ENCODE assay signal across 12 cellular contexts in the genomic region with DNA sequence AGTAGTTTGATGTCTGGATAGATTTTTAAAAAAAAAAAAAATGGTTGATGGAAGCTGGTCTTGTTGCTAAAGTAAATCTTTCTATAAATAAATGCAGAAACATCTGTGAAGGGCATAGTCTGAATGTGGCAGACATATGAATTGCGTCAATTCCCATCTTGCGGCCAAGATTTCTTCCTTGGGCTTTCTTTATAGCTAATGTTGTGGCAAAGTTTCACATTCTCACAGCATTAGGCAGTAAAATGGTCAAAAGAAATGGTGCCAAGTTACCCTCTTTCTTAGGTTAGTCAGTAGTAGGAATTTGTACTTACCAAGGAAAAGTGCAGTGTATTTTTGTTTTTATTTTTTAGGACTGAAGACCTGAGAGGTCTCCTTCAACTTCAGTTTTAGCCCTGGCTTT. TPM values are rescaled to one million over a fixed set of nuclear protein-coding genes. Genes with fewer than 3 reads are reported as not detected.
A peak's percentile ranks its signal among the peaks of the same experiment; 100 is the strongest.
DNase-seq lines count a peak whose midpoint lies in the region; ATAC-seq and TF ChIP-seq lines count a peak whose summit lies in the region.
"Had no signal": no experiment of that assay in that cellular context is flagged by ENCODE, and none has a peak within 500 bp of the region (broad histone marks: within the 10 kb centered on the region; RNA-seq: fewer than 3 reads in every experiment).

No MANE protein-coding gene starts in this region.

- H3K4me3 ChIP-seq in ascending aorta = no peak overlapping the region
- H3K4me3 ChIP-seq in hepatocyte = no peak overlapping the region
- H3K4me3 ChIP-seq in transverse colon = no peak overlapping the region
- H3K4me3 ChIP-seq: lung, prostate gland had no signal

- TF ChIP-seq EP300 in transverse colon (IDR thresholded peaks at IDR 0.05; ENCODE audit: low read depth) = no peak

- peak; percentile 89 for DNase-seq in HCEC 1CT
- peak in 1 of 2 donors; percentile 71 for DNase-seq in ascending aorta (ENCODE audit: low spot score in 2 of 2)
- DNase-seq in hepatocyte (ENCODE audit: low spot score) = peak; percentile 15
- no peak for DNase-seq in transverse colon
- no peak for DNase-seq in medulla oblongata (ENCODE audit: extremely low spot score)
- DNase-seq: DMS79, KBM-7, NCI-H2081 treated with DMSO at 0.1 percent for 48 hours had no signal

- H3K4me2 ChIP-seq in hepatocyte = no peak overlapping the region

- intact Hi-C loops in ascending aorta (cut with DNase I) = no loop called here
- intact Hi-C loops in transverse colon (cut with DNase I; ENCODE audit: low total_unique reads) = no loop called here

- no peak for TF ChIP-seq CTCF in ascending aorta (IDR thresholded peaks at IDR 0.05)
- no peak for TF ChIP-seq CTCF in hepatocyte (IDR thresholded peaks at IDR 0.05; ENCODE audit: poor library complexity)
- no peak for TF ChIP-seq CTCF in transverse colon (IDR thresholded peaks at IDR 0.05)

- H3K36me3 ChIP-seq in ascending aorta (no peaks in the 10 kb centered on the region), hepatocyte (replicated peaks; ENCODE audit: insufficient read depth, low read depth) (no peaks in the 10 kb centered on the region), transverse colon (no peaks in the 10 kb centered on the region)
- H3K36me3 ChIP-seq: prostate gland had no signal

- H3K4me1 ChIP-seq in ascending aorta = peaks cover 6 to 39% of the 10 kb centered on the region in 2 donors
- peaks cover 10% of the 10 kb centered on the region for H3K4me1 ChIP-seq in hepatocyte (ENCODE audit: insufficient read depth)
- peaks cover 0 to 22% (median 0%) of the 10 kb centered on the region in 4 donors for H3K4me1 ChIP-seq in transverse colon

- no peak overlapping the region for H2AFZ ChIP-seq in hepatocyte

- H4K20me1 ChIP-seq in hepatocyte (ENCODE audit: insufficient read depth, poor library complexity, severe bottlenecking) = peaks cover 13% of the 10 kb centered on the region

- in situ Hi-C loops in transverse colon (cut with MboI; ENCODE audit: low pct_ligation_motif_present in 1 of 4, low pct_unique_long_range_greater_than_20kb in 1 of 4, low sequenced_read_pairs in 3 of 4) = no loop called here

- TF ChIP-seq POLR2A in transverse colon (IDR thresholded peaks at IDR 0.05) = no peak

- ATAC-seq in HG03139 (IDR thresholded peaks at IDR 0.05; ENCODE audit: unreplicated experiment) = no peak
- ATAC-seq in HG03354 (IDR thresholded peaks at IDR 0.05; ENCODE audit: poor library complexity, severe bottlenecking, unreplicated experiment) = no peak

- H3K9me2 ChIP-seq in hepatocyte (replicated peaks; ENCODE audit: insufficient read depth) = no peaks in the 10 kb centered on the region

- H3K9me3 ChIP-seq in ascending aorta (no peaks in the 10 kb centered on the region), hepatocyte (ENCODE audit: low read depth) (no peaks in the 10 kb centered on the region), transverse colon (no peaks in the 10 kb centered on the region)
- H3K9me3 ChIP-seq: prostate gland had no signal

- H3K27me3 ChIP-seq in ascending aorta (no peaks in the 10 kb centered on the region), hepatocyte (no peaks in the 10 kb centered on the region), transverse colon (no peaks in the 10 kb centered on the region)

- H3K27ac ChIP-seq in ascending aorta = peak overlapping the region; percentile 74 to 81
- no peak overlapping the region for H3K27ac ChIP-seq in hepatocyte
- H3K27ac ChIP-seq in transverse colon = peak overlapping the region; percentile 3 to 67 (median 34)
- H3K27ac ChIP-seq: prostate gland had no signal

- H3K79me2 ChIP-seq in hepatocyte = peaks cover 97% of the 10 kb centered on the region

- WGBS in hepatocyte (ENCODE audit: low lambda C conversion rate, missing lambda C conversion rate) = 76% methylated on average over 2 of the region's 2 CpGs
- WGBS in transverse colon (ENCODE audit: low coverage in 1 of 2), 2 donors = 84 to 87% methylated on average over 2 of the region's 2 CpGs

RNA-seq across cellular contexts. Expression of a gene that starts 35.8 kb away (rescaled TPM):
- total RNA-seq in ascending aorta = 92.1 TPM
- total RNA-seq in hepatocyte = 46.2 and 46.9 TPM in 2 replicates
- polyA plus RNA-seq in hepatocyte = 20.3 and 24.6 TPM in 2 replicates
- 100 to 1,000 TPM in 1 of 4 donors, 10 to 100 TPM in 3; 13.1 to 332 (median 23.5) TPM for total RNA-seq in transverse colon

Comparison
In these comparisons a context has a peak if more than half of its experiments do, and no peak if none do; other contexts are left out.
1. DNase-seq: peak in HCEC 1CT (single experiment) and hepatocyte (single experiment); none in transverse colon (single experiment) and medulla oblongata (single experiment).